In genomic region chr1:151888972-151889570, GRCh38 we compare ENCODE assay signal across 1 cellular context.
TF ChIP-seq lines count a peak whose summit lies in the region.

No MANE protein-coding gene starts in this region.

TF ChIP-seq in endothelial cell of umbilical vein, 7 proteins besides CTCF, POLR2A, EP300 and RAD21:
- TF ChIP-seq GATA2 (IDR thresholded peaks at IDR 0.05; ENCODE audit: insufficient read depth, insufficient read length, low read depth, low read length) (no peak), EZH2 (IDR thresholded peaks at IDR 0.05; ENCODE audit: borderline replicate concordance, low read depth, low read length, severe bottlenecking) (no peak), JUN (IDR thresholded peaks at IDR 0.05; ENCODE audit: borderline replicate concordance, insufficient read depth, insufficient read length, low read depth) (no peak), MYC (IDR thresholded peaks at IDR 0.05; ENCODE audit: low read depth, low read length) (no peak), POLR2AphosphoS5 (IDR thresholded peaks at IDR 0.05; ENCODE audit: insufficient read depth, low read depth, low read length) (no peak), MAX (IDR thresholded peaks at IDR 0.05; ENCODE audit: insufficient read depth, insufficient read length) (no peak), FOS (IDR thresholded peaks at IDR 0.05; ENCODE audit: borderline replicate concordance, insufficient read depth, low read length) (no peak)
